Comparison of ENCODE assay signal across 22 cellular contexts in genomic region chr15:90030376-90030775, GRCh38. TPM values are rescaled to one million over a fixed set of nuclear protein-coding genes. Genes with fewer than 3 reads are reported as not detected.
DNase-seq lines count a peak whose midpoint lies in the region; ATAC-seq and TF ChIP-seq lines count a peak whose summit lies in the region.
"Had no signal": no experiment of that assay in that cellular context is flagged by ENCODE, and none has a peak within 500 bp of the region (broad histone marks: within the 10 kb centered on the region; RNA-seq: fewer than 3 reads in every experiment).

No MANE protein-coding gene starts in this region.

- H3K27ac ChIP-seq in body of pancreas: peak overlapping the region in 3 of 4 donors; percentile 63 to 84 (median 70)
- H3K27ac ChIP-seq: cardiac muscle cell had no signal

- H3K27me3 ChIP-seq in body of pancreas: no peaks in the 10 kb centered on the region
- H3K27me3 ChIP-seq: adrenal gland, cardiac muscle cell, esophagus squamous epithelium, thyroid gland had no signal

- H3K4me3 Mint-ChIP-seq in naive B cell (peak overlapping the region in 5 of 8 donors; percentile 5 to 85 (median 33)), type B pancreatic cell (no peak overlapping the region)
- H3K4me3 Mint-ChIP-seq: nephron had no signal

- peak overlapping the region in 1 of 6 donors; percentile 38 for H3K27ac Mint-ChIP-seq in naive B cell
- H3K27ac Mint-ChIP-seq in type B pancreatic cell: no peak overlapping the region
- H3K27ac Mint-ChIP-seq: nephron had no signal

- WGBS in body of pancreas, 2 donors: 54 to 61% methylated on average over 8 of the region's 8 CpGs

- no peak overlapping the region for H3K4me3 ChIP-seq in body of pancreas
- H3K4me3 ChIP-seq: adrenal gland, cardiac muscle cell, esophagus squamous epithelium, thyroid gland had no signal

- DNase-seq in Right ventricle myocardium inferior (ENCODE audit: missing footprints): no peak
- DNase-seq in cardiac septum (ENCODE audit: low spot score): no peak
- DNase-seq in body of pancreas: peak; percentile 57 to 79 (median 72)
- DNase-seq in naive B cell: no peak
- DNase-seq in stimulated activated CD4-positive, alpha-beta T cell treated with anti-CD3 and anti-CD28 coated beads, Interleukin-15, amount 100 ng/mL, for 24 hours: no peak
- DNase-seq in type B pancreatic cell (ENCODE audit: extremely low spot score, unreplicated experiment): no peak
- DNase-seq in retina: no peak
- DNase-seq: ACHN; activated CD8-positive, alpha-beta T cell treated with anti-CD3 and anti-CD28 coated beads, Interleukin-2, amount 10 ng/mL, durations not matched to agents 7 days and 5 days; CD8-positive, alpha-beta memory T cell; DMS79 treated with DMSO at 0.1 percent for 48 hours; effector CD8-positive, alpha-beta T cell; esophagus squamous epithelium; NCI-H1930; NCI-H345; RPMI8226; thyroid gland had no signal

- H3K4me1 Mint-ChIP-seq in naive B cell (peaks cover 36 to 48% (median 44%) of the 10 kb centered on the region in 3 donors), type B pancreatic cell (ENCODE audit: unreplicated experiment) (peaks cover 26% of the 10 kb centered on the region)

- H3K36me3 Mint-ChIP-seq in naive B cell (peaks cover 0 to 7% of the 10 kb centered on the region in 2 donors), type B pancreatic cell (peaks cover 4% of the 10 kb centered on the region)
- H3K36me3 Mint-ChIP-seq: stimulated activated effector memory CD8-positive, alpha-beta T cell treated with anti-CD3 and anti-CD28 coated beads, Interleukin-12 subunit alpha, Interleukin-12 subunit beta, amount 100 ng/mL, for 72 hours had no signal

- H3K27me3 Mint-ChIP-seq in naive B cell: no peaks in the 10 kb centered on the region
- H3K27me3 Mint-ChIP-seq in type B pancreatic cell: no peaks in the 10 kb centered on the region
- H3K27me3 Mint-ChIP-seq: CD8-positive, alpha-beta memory T cell had no signal

- H3K4me1 ChIP-seq in body of pancreas: peaks cover 79% of the 10 kb centered on the region

- no peaks in the 10 kb centered on the region for H3K36me3 ChIP-seq in body of pancreas (replicated peaks in 1 of 2; ENCODE audit: insufficient read depth in 1 of 2, low read depth in 2 of 2)
- H3K36me3 ChIP-seq: adrenal gland, cardiac muscle cell, esophagus squamous epithelium, thyroid gland had no signal

- no peaks in the 10 kb centered on the region for H3K9me3 ChIP-seq in body of pancreas
- H3K9me3 ChIP-seq: adrenal gland, esophagus squamous epithelium, thyroid gland had no signal

- no peak for TF ChIP-seq POLR2A in body of pancreas (IDR thresholded peaks at IDR 0.05)

- TF ChIP-seq CTCF in body of pancreas (IDR thresholded peaks at IDR 0.05): no peak
- no peak for TF ChIP-seq CTCF in type B pancreatic cell (conservative IDR thresholded peaks at IDR 0.05)

- peak; percentile 57 for ATAC-seq in Right ventricle myocardium inferior
- ATAC-seq in body of pancreas: peak; percentile 52
- ATAC-seq in naive B cell (ENCODE audit: low read depth in 2 of 2): no peak
- no peak for ATAC-seq in HG02973 (IDR thresholded peaks at IDR 0.05; ENCODE audit: unreplicated experiment)
- ATAC-seq: activated CD8-positive, alpha-beta T cell treated with anti-CD3 and anti-CD28 coated beads, Interleukin-2, amount 10 ng/mL, durations not matched to agents 7 days and 5 days had no signal

- peaks cover 0 to 5% (median 0%) of the 10 kb centered on the region in 7 donors for H3K9me3 Mint-ChIP-seq in naive B cell
- H3K9me3 Mint-ChIP-seq in type B pancreatic cell: no peaks in the 10 kb centered on the region
- H3K9me3 Mint-ChIP-seq: stimulated activated effector memory CD8-positive, alpha-beta T cell treated with anti-CD3 and anti-CD28 coated beads, Interleukin-12 subunit alpha, Interleukin-12 subunit beta, amount 100 ng/mL, for 72 hours had no signal

- intact Hi-C loops in Right ventricle myocardium inferior (cut with DNase I) (loop anchor here (2.0 kb wide), 1 partner anchor 28 kb away; no protein-coding TSS in a partner anchor), cardiac septum (cut with DNase I) (no loop called here), body of pancreas (cut with DNase I) (no loop called here)

RNA-seq across cellular contexts. Expression of gene ZNF710, which starts 29.3 kb away (rescaled TPM):
- total RNA-seq in Right ventricle myocardium inferior (5.4 TPM), cardiac septum (3.9 TPM), body of pancreas (10 to 100 TPM; 18.1 to 34.5 TPM), type B pancreatic cell (ENCODE audit: low replicate concordance) (34.7 and 47.2 TPM in 2 replicates)
- polyA plus RNA-seq in naive B cell (ENCODE audit: low read depth in 6 of 6): 1 to 10 TPM in 5 of 6 donors, under 1 TPM in 1; 0.64 to 2.4 (median 2.0) TPM

Comparison
In these comparisons a context has a peak if more than half of its experiments do, and no peak if none do; other contexts are left out.
1. ATAC-seq: peak in Right ventricle myocardium inferior (single experiment) and body of pancreas (single experiment); none in naive B cell (0 of 2) and HG02973 (single experiment).
2. DNase-seq: peak in body of pancreas (4 of 4); none in Right ventricle myocardium inferior (single experiment), cardiac septum (single experiment), naive B cell (single experiment), stimulated activated CD4-positive, alpha-beta T cell treated with anti-CD3 and anti-CD28 coated beads, Interleukin-15, amount 100 ng/mL, for 24 hours (single experiment), type B pancreatic cell (single experiment) and retina (single experiment).